ENCODE assay signal across 1 cellular context in the genomic region with DNA sequence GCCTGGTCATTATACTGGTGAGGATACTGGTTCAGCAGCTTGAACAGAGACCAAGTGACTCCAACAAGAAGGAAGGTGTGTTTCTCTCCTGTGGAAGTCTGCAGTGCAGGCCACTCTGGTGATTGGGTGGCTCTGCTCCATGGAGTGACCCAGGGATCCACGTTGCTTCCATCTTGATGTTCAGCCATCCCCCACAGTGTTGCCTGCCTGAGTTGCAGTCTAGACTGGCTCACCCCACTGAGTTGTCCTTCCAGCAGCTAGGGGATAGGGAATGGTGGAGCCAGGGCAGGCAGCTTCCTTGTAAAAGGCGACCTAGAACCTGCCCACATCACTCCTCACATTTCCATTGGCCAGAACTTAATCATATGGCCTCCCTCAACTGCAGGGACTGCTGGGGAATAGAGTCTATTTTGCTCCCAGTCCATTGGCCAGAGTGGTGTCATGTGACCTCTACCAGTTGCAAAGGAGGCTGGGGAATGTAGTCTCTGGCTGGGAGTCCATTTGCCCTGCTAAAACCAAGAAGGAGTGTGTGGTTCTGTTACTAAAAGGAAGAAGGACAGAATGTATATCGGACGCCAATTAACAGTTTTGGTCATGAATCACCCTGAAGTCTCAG.
TF ChIP-seq lines count a peak whose summit lies in the region.

No MANE protein-coding gene starts in this region.

TF ChIP-seq in WTC11, 78 proteins besides CTCF, POLR2A, EP300 and RAD21 (continued from another document):
- TF ChIP-seq, protein P1, sequence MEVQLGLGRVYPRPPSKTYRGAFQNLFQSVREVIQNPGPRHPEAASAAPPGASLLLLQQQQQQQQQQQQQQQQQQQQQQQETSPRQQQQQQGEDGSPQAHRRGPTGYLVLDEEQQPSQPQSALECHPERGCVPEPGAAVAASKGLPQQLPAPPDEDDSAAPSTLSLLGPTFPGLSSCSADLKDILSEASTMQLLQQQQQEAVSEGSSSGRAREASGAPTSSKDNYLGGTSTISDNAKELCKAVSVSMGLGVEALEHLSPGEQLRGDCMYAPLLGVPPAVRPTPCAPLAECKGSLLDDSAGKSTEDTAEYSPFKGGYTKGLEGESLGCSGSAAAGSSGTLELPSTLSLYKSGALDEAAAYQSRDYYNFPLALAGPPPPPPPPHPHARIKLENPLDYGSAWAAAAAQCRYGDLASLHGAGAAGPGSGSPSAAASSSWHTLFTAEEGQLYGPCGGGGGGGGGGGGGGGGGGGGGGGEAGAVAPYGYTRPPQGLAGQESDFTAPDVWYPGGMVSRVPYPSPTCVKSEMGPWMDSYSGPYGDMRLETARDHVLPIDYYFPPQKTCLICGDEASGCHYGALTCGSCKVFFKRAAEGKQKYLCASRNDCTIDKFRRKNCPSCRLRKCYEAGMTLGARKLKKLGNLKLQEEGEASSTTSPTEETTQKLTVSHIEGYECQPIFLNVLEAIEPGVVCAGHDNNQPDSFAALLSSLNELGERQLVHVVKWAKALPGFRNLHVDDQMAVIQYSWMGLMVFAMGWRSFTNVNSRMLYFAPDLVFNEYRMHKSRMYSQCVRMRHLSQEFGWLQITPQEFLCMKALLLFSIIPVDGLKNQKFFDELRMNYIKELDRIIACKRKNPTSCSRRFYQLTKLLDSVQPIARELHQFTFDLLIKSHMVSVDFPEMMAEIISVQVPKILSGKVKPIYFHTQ (CRISPR knock-in tag; IDR thresholded peaks at IDR 0.05), result no peak
- TF ChIP-seq MYBL2 (CRISPR knock-in tag; IDR thresholded peaks at IDR 0.05) (no peak), ELF4 (CRISPR knock-in tag; IDR thresholded peaks at IDR 0.05; ENCODE audit: low read depth) (no peak), ZNF219 (CRISPR knock-in tag; IDR thresholded peaks at IDR 0.05; ENCODE audit: borderline replicate concordance) (no peak), EMX1 (CRISPR knock-in tag; IDR thresholded peaks at IDR 0.05) (no peak), CBFB (CRISPR knock-in tag; IDR thresholded peaks at IDR 0.05; ENCODE audit: low read depth) (no peak)
- TF ChIP-seq, protein P2, sequence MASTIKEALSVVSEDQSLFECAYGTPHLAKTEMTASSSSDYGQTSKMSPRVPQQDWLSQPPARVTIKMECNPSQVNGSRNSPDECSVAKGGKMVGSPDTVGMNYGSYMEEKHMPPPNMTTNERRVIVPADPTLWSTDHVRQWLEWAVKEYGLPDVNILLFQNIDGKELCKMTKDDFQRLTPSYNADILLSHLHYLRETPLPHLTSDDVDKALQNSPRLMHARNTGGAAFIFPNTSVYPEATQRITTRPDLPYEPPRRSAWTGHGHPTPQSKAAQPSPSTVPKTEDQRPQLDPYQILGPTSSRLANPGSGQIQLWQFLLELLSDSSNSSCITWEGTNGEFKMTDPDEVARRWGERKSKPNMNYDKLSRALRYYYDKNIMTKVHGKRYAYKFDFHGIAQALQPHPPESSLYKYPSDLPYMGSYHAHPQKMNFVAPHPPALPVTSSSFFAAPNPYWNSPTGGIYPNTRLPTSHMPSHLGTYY (CRISPR knock-in tag; IDR thresholded peaks at IDR 0.05), result no peak
- TF ChIP-seq, protein P3, sequence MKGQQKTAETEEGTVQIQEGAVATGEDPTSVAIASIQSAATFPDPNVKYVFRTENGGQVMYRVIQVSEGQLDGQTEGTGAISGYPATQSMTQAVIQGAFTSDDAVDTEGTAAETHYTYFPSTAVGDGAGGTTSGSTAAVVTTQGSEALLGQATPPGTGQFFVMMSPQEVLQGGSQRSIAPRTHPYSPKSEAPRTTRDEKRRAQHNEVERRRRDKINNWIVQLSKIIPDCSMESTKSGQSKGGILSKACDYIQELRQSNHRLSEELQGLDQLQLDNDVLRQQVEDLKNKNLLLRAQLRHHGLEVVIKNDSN (CRISPR knock-in tag; IDR thresholded peaks at IDR 0.05), result peak; percentile 94
- TF ChIP-seq, protein P4, sequence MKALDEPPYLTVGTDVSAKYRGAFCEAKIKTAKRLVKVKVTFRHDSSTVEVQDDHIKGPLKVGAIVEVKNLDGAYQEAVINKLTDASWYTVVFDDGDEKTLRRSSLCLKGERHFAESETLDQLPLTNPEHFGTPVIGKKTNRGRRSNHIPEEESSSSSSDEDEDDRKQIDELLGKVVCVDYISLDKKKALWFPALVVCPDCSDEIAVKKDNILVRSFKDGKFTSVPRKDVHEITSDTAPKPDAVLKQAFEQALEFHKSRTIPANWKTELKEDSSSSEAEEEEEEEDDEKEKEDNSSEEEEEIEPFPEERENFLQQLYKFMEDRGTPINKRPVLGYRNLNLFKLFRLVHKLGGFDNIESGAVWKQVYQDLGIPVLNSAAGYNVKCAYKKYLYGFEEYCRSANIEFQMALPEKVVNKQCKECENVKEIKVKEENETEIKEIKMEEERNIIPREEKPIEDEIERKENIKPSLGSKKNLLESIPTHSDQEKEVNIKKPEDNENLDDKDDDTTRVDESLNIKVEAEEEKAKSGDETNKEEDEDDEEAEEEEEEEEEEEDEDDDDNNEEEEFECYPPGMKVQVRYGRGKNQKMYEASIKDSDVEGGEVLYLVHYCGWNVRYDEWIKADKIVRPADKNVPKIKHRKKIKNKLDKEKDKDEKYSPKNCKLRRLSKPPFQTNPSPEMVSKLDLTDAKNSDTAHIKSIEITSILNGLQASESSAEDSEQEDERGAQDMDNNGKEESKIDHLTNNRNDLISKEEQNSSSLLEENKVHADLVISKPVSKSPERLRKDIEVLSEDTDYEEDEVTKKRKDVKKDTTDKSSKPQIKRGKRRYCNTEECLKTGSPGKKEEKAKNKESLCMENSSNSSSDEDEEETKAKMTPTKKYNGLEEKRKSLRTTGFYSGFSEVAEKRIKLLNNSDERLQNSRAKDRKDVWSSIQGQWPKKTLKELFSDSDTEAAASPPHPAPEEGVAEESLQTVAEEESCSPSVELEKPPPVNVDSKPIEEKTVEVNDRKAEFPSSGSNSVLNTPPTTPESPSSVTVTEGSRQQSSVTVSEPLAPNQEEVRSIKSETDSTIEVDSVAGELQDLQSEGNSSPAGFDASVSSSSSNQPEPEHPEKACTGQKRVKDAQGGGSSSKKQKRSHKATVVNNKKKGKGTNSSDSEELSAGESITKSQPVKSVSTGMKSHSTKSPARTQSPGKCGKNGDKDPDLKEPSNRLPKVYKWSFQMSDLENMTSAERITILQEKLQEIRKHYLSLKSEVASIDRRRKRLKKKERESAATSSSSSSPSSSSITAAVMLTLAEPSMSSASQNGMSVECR (CRISPR knock-in tag; IDR thresholded peaks at IDR 0.05; ENCODE audit: borderline replicate concordance), result no peak
